In genomic region chr10:6504296-6504695, GRCh38 we compare ENCODE assay signal across 20 cellular contexts.
DNase-seq lines count a peak whose midpoint lies in the region; ATAC-seq and TF ChIP-seq lines count a peak whose summit lies in the region.
"Had no signal": no experiment of that assay in that cellular context is flagged by ENCODE, and none has a peak within 500 bp of the region (broad histone marks: within the 10 kb centered on the region; RNA-seq: fewer than 3 reads in every experiment).

No MANE protein-coding gene starts in this region.

- intact Hi-C loops in activated CD8-positive, alpha-beta T cell treated with anti-CD3 and anti-CD28 coated beads for 36 hours (cut with micrococcal nuclease), result loop anchor here (5.0 kb wide), 1 partner anchor 38 kb away; no protein-coding TSS in a partner anchor
- intact Hi-C loops in lower leg skin (cut with DNase I; ENCODE audit: low total_unique reads), result no loop called here

- H3K27ac Mint-ChIP-seq in activated naive CD4-positive, alpha-beta T cell treated with anti-CD3 and anti-CD28 coated beads, Interleukin-2, amount 50 U/mL, for 24 hours, result peak overlapping the region; percentile 71
- no peak overlapping the region for H3K27ac Mint-ChIP-seq in activated naive CD4-positive, alpha-beta T cell treated with anti-CD3 and anti-CD28 coated beads, Interleukin-2, amount 10 ng/mL, durations not matched to agents 7 days and 5 days
- peak overlapping the region; percentile 81 for H3K27ac Mint-ChIP-seq in activated CD8-positive, alpha-beta T cell treated with anti-CD3 and anti-CD28 coated beads for 36 hours
- H3K27ac Mint-ChIP-seq in stimulated activated memory B cell treated with anti-CD40 and anti-IgM and Interleukin-4, amounts not matched to agents 10 μg/mL and 1 μg/mL and 100 μg/mL, for 72 hours, result no peak overlapping the region
- H3K27ac Mint-ChIP-seq: neural progenitor cell had no signal

- no peak overlapping the region for H3K4me3 ChIP-seq in epithelial cell of proximal tubule (ENCODE audit: low read depth, low read length)
- no peak overlapping the region for H3K4me3 ChIP-seq in lower leg skin (ENCODE audit: low read depth, poor library complexity, severe bottlenecking)
- H3K4me3 ChIP-seq: HAP-1, heart left ventricle, neural progenitor cell, thoracic aorta had no signal

- no peak for TF ChIP-seq CTCF in activated CD8-positive, alpha-beta T cell treated with anti-CD3 and anti-CD28 coated beads for 36 hours (IDR thresholded peaks at IDR 0.05)
- TF ChIP-seq CTCF in epithelial cell of proximal tubule (conservative IDR thresholded peaks at IDR 0.05; ENCODE audit: low read depth, low read length) (no peak), lower leg skin (IDR thresholded peaks at IDR 0.05) (no peak)

- CTCF ChIA-PET in activated naive CD4-positive, alpha-beta T cell treated with anti-CD3 and anti-CD28 coated beads, Interleukin-2, amount 10 ng/mL, durations not matched to agents 7 days and 5 days (lab: Charles Lee), result no interaction called here
- CTCF ChIA-PET in activated CD8-positive, alpha-beta T cell treated with anti-CD3 and anti-CD28 coated beads for 36 hours (lab: Charles Lee), result interaction anchor here (1.6 to 2.0 kb wide), 2 partner anchors 11 to 39 kb away, joined by 4 to 9 read pairs; no protein-coding TSS in a partner anchor

- no peak for TF ChIP-seq POLR2A in lower leg skin (IDR thresholded peaks at IDR 0.05)

- POLR2A ChIA-PET in activated CD8-positive, alpha-beta T cell treated with anti-CD3 and anti-CD28 coated beads for 36 hours (lab: Charles Lee), result interaction anchor here (1.0 to 1.6 kb wide), 4 partner anchors 9 to 85 kb away, joined by 3 to 5 read pairs (median 4); no protein-coding TSS in a partner anchor

- no peaks in the 10 kb centered on the region for H3K9me3 Mint-ChIP-seq in activated naive CD4-positive, alpha-beta T cell treated with anti-CD3 and anti-CD28 coated beads, Interleukin-2, amount 50 U/mL, for 24 hours
- H3K9me3 Mint-ChIP-seq in activated naive CD4-positive, alpha-beta T cell treated with anti-CD3 and anti-CD28 coated beads, Interleukin-2, amount 10 ng/mL, durations not matched to agents 7 days and 5 days, result no peaks in the 10 kb centered on the region
- H3K9me3 Mint-ChIP-seq in activated CD8-positive, alpha-beta T cell treated with anti-CD3 and anti-CD28 coated beads for 36 hours, result peaks cover 2% of the 10 kb centered on the region
- peaks cover 7% of the 10 kb centered on the region for H3K9me3 Mint-ChIP-seq in stimulated activated memory B cell treated with anti-CD40 and anti-IgM and Interleukin-4, amounts not matched to agents 10 μg/mL and 1 μg/mL and 100 μg/mL, for 72 hours
- H3K9me3 Mint-ChIP-seq: neural progenitor cell had no signal

- H3K4me3 Mint-ChIP-seq in activated naive CD4-positive, alpha-beta T cell treated with anti-CD3 and anti-CD28 coated beads, Interleukin-2, amount 50 U/mL, for 24 hours, result no peak overlapping the region
- H3K4me3 Mint-ChIP-seq in activated naive CD4-positive, alpha-beta T cell treated with anti-CD3 and anti-CD28 coated beads, Interleukin-2, amount 10 ng/mL, durations not matched to agents 7 days and 5 days, result no peak overlapping the region
- H3K4me3 Mint-ChIP-seq in activated CD8-positive, alpha-beta T cell treated with anti-CD3 and anti-CD28 coated beads for 36 hours, result peak overlapping the region; percentile 9
- no peak overlapping the region for H3K4me3 Mint-ChIP-seq in stimulated activated memory B cell treated with anti-CD40 and anti-IgM and Interleukin-4, amounts not matched to agents 10 μg/mL and 1 μg/mL and 100 μg/mL, for 72 hours
- H3K4me3 Mint-ChIP-seq: neural progenitor cell had no signal

- peaks cover 68% of the 10 kb centered on the region for H3K4me1 Mint-ChIP-seq in activated naive CD4-positive, alpha-beta T cell treated with anti-CD3 and anti-CD28 coated beads, Interleukin-2, amount 50 U/mL, for 24 hours
- H3K4me1 Mint-ChIP-seq in activated naive CD4-positive, alpha-beta T cell treated with anti-CD3 and anti-CD28 coated beads, Interleukin-2, amount 10 ng/mL, durations not matched to agents 7 days and 5 days, result peaks cover 57% of the 10 kb centered on the region
- H3K4me1 Mint-ChIP-seq in activated CD8-positive, alpha-beta T cell treated with anti-CD3 and anti-CD28 coated beads for 36 hours (ENCODE audit: low read depth), result peaks cover 75% of the 10 kb centered on the region
- H3K4me1 Mint-ChIP-seq in stimulated activated memory B cell treated with anti-CD40 and anti-IgM and Interleukin-4, amounts not matched to agents 10 μg/mL and 1 μg/mL and 100 μg/mL, for 72 hours, result no peaks in the 10 kb centered on the region
- H3K4me1 Mint-ChIP-seq: neural progenitor cell had no signal

- peak; percentile 63 for ATAC-seq in activated CD8-positive, alpha-beta T cell treated with anti-CD3 and anti-CD28 coated beads for 36 hours
- ATAC-seq in stimulated activated memory B cell treated with anti-CD40 and anti-IgM and Interleukin-4, amounts not matched to agents 10 μg/mL and 1 μg/mL and 100 μg/mL, for 72 hours, result peak; percentile 25
- ATAC-seq in left lobe of liver, result no peak
- ATAC-seq: heart left ventricle had no signal

- DNase-seq in activated naive CD4-positive, alpha-beta T cell treated with anti-CD3 and anti-CD28 coated beads, Interleukin-2, amount 10 ng/mL, durations not matched to agents 7 days and 5 days, result no peak
- DNase-seq in activated CD8-positive, alpha-beta T cell treated with anti-CD3 and anti-CD28 coated beads for 36 hours, result peak; percentile 72
- DNase-seq in epithelial cell of proximal tubule (ENCODE audit: low read depth) (peak; percentile 40), lower leg skin (ENCODE audit: low spot score in 2 of 2) (no peak), left lobe of liver (ENCODE audit: low spot score) (no peak), NCI-H1105 treated with DMSO at 0.1 percent for 48 hours (lab: John Stamatoyannopoulos, UW) (no peak)
- DNase-seq: activated CD4-positive, alpha-beta T cell treated with anti-CD3 and anti-CD28 coated beads, Interleukin-2, amount 50 U/mL, for 4 hours; Caco-2; EL; heart left ventricle; IMR-90; islet precursor cell; mesendoderm; NCI-H2029; NCI-H510A had no signal

- peaks cover 43% of the 10 kb centered on the region for H3K36me3 Mint-ChIP-seq in activated naive CD4-positive, alpha-beta T cell treated with anti-CD3 and anti-CD28 coated beads, Interleukin-2, amount 50 U/mL, for 24 hours
- peaks cover 75% of the 10 kb centered on the region for H3K36me3 Mint-ChIP-seq in activated naive CD4-positive, alpha-beta T cell treated with anti-CD3 and anti-CD28 coated beads, Interleukin-2, amount 10 ng/mL, durations not matched to agents 7 days and 5 days
- H3K36me3 Mint-ChIP-seq in activated CD8-positive, alpha-beta T cell treated with anti-CD3 and anti-CD28 coated beads for 36 hours (ENCODE audit: low read depth), result peaks cover 64% of the 10 kb centered on the region
- no peaks in the 10 kb centered on the region for H3K36me3 Mint-ChIP-seq in stimulated activated memory B cell treated with anti-CD40 and anti-IgM and Interleukin-4, amounts not matched to agents 10 μg/mL and 1 μg/mL and 100 μg/mL, for 72 hours
- H3K36me3 Mint-ChIP-seq: neural progenitor cell had no signal

- H3K27me3 Mint-ChIP-seq in activated naive CD4-positive, alpha-beta T cell treated with anti-CD3 and anti-CD28 coated beads, Interleukin-2, amount 50 U/mL, for 24 hours, result no peaks in the 10 kb centered on the region
- H3K27me3 Mint-ChIP-seq in activated naive CD4-positive, alpha-beta T cell treated with anti-CD3 and anti-CD28 coated beads, Interleukin-2, amount 10 ng/mL, durations not matched to agents 7 days and 5 days, result no peaks in the 10 kb centered on the region
- H3K27me3 Mint-ChIP-seq in activated CD8-positive, alpha-beta T cell treated with anti-CD3 and anti-CD28 coated beads for 36 hours, result no peaks in the 10 kb centered on the region
- H3K27me3 Mint-ChIP-seq in stimulated activated memory B cell treated with anti-CD40 and anti-IgM and Interleukin-4, amounts not matched to agents 10 μg/mL and 1 μg/mL and 100 μg/mL, for 72 hours, result peaks cover 57% of the 10 kb centered on the region

- 31 to 42% methylated on average over 1 of the region's 1 CpG for WGBS in lower leg skin, 2 donors

Comparison
In these comparisons a context has a peak if more than half of its experiments do, and no peak if none do; other contexts are left out.
1. H3K27ac Mint-ChIP-seq: peak in activated naive CD4-positive, alpha-beta T cell treated with anti-CD3 and anti-CD28 coated beads, Interleukin-2, amount 50 U/mL, for 24 hours (single experiment) and activated CD8-positive, alpha-beta T cell treated with anti-CD3 and anti-CD28 coated beads for 36 hours (single experiment); none in activated naive CD4-positive, alpha-beta T cell treated with anti-CD3 and anti-CD28 coated beads, Interleukin-2, amount 10 ng/mL, durations not matched to agents 7 days and 5 days (single experiment) and stimulated activated memory B cell treated with anti-CD40 and anti-IgM and Interleukin-4, amounts not matched to agents 10 μg/mL and 1 μg/mL and 100 μg/mL, for 72 hours (single experiment).
2. DNase-seq: peak in activated CD8-positive, alpha-beta T cell treated with anti-CD3 and anti-CD28 coated beads for 36 hours (single experiment) and epithelial cell of proximal tubule (single experiment); none in activated naive CD4-positive, alpha-beta T cell treated with anti-CD3 and anti-CD28 coated beads, Interleukin-2, amount 10 ng/mL, durations not matched to agents 7 days and 5 days (single experiment), lower leg skin (0 of 2), left lobe of liver (single experiment) and NCI-H1105 treated with DMSO at 0.1 percent for 48 hours (single experiment).